In genomic region chr9:33623658-33624586, GRCh38 we compare ENCODE assay signal across 9 cellular contexts.
DNase-seq lines count a peak whose midpoint lies in the region; ATAC-seq and TF ChIP-seq lines count a peak whose summit lies in the region.
"Had no signal": no experiment of that assay in that cellular context is flagged by ENCODE, and none has a peak within 500 bp of the region (broad histone marks: within the 10 kb centered on the region; RNA-seq: fewer than 3 reads in every experiment).

No MANE protein-coding gene starts in this region.

- no peak overlapping the region for H3K4me2 ChIP-seq in SU-DHL-6 (ENCODE audit: low read depth, low read length, poor library complexity, severe bottlenecking)

- peak overlapping the region; percentile 18 for H3K4me3 Mint-ChIP-seq in Calu3 (ENCODE audit: low read depth, unreplicated experiment)
- no peak overlapping the region for H3K4me3 Mint-ChIP-seq in activated naive CD8-positive, alpha-beta T cell treated with anti-CD3 and anti-CD28 coated beads, Interleukin-2, amount 10 ng/mL, durations not matched to agents 7 days and 5 days
- H3K4me3 Mint-ChIP-seq: activated naive CD8-positive, alpha-beta T cell had no signal

- no peaks in the 10 kb centered on the region for H3F3A ChIP-seq in SU-DHL-6 (ENCODE audit: insufficient read depth)

- H4K20me1 ChIP-seq in SU-DHL-6 (ENCODE audit: low read depth, low read length): no peaks in the 10 kb centered on the region

- no peak overlapping the region for H3K9ac ChIP-seq in SU-DHL-6 (ENCODE audit: low read length)

- H3K4me1 ChIP-seq in heart right ventricle: peaks cover 0 to 9% (median 0%) of the 10 kb centered on the region in 9 donors

- CTCF ChIA-PET in Calu3 (lab: Charles Lee): interaction anchor here (0.6 to 1.7 kb wide), 11 partner anchors 14 to 844 kb away, joined by 3 to 44 read pairs (median 3); no protein-coding TSS in a partner anchor

- H2AFZ ChIP-seq in SU-DHL-6 (ENCODE audit: low read depth, low read length, severe bottlenecking): no peak overlapping the region

- H3K79me2 ChIP-seq in SU-DHL-6 (ENCODE audit: insufficient read depth, low read length): no peaks in the 10 kb centered on the region

- H3K9me3 ChIP-seq in SU-DHL-6 (ENCODE audit: insufficient read depth, low read length) (no peaks in the 10 kb centered on the region), heart right ventricle (no peaks in the 10 kb centered on the region)

- no TSS peak for BruUV-seq in Calu3 (replicated peaks; lab: Mats Ljungman, UMichigan)

- ATAC-seq in GM21717 (IDR thresholded peaks at IDR 0.05; ENCODE audit: unreplicated experiment): peak; percentile 72
- peak; percentile 95 for ATAC-seq in activated naive CD8-positive, alpha-beta T cell treated with anti-CD3 and anti-CD28 coated beads, Interleukin-2, amount 10 ng/mL, durations not matched to agents 7 days and 5 days (ENCODE audit: low read depth)
- ATAC-seq in heart right ventricle: peak; percentile 76 to 91 (median 84)
- ATAC-seq in HG02973 (IDR thresholded peaks at IDR 0.05; ENCODE audit: unreplicated experiment): no peak

- H3K9me3 Mint-ChIP-seq in Calu3 (ENCODE audit: low read depth, unreplicated experiment): no peaks in the 10 kb centered on the region
- H3K9me3 Mint-ChIP-seq in activated naive CD8-positive, alpha-beta T cell treated with anti-CD3 and anti-CD28 coated beads, Interleukin-2, amount 10 ng/mL, durations not matched to agents 7 days and 5 days: no peaks in the 10 kb centered on the region

- H3K27ac ChIP-seq in SU-DHL-6 (ENCODE audit: low read depth, low read length): no peak overlapping the region
- H3K27ac ChIP-seq in heart right ventricle: no peak overlapping the region

- no peaks in the 10 kb centered on the region for H3K36me3 Mint-ChIP-seq in Calu3 (ENCODE audit: insufficient read depth, unreplicated experiment)
- H3K36me3 Mint-ChIP-seq in activated naive CD8-positive, alpha-beta T cell treated with anti-CD3 and anti-CD28 coated beads, Interleukin-2, amount 10 ng/mL, durations not matched to agents 7 days and 5 days: no peaks in the 10 kb centered on the region
- H3K36me3 Mint-ChIP-seq: activated naive CD8-positive, alpha-beta T cell had no signal

- H3K4me3 ChIP-seq in SU-DHL-6 (ENCODE audit: insufficient read depth, low read length, poor library complexity, severe bottlenecking) (no peak overlapping the region), heart right ventricle (no peak overlapping the region)

- H3K27me3 Mint-ChIP-seq in Calu3 (ENCODE audit: unreplicated experiment): peaks cover 24% of the 10 kb centered on the region
- peaks cover 31% of the 10 kb centered on the region for H3K27me3 Mint-ChIP-seq in activated naive CD8-positive, alpha-beta T cell treated with anti-CD3 and anti-CD28 coated beads, Interleukin-2, amount 10 ng/mL, durations not matched to agents 7 days and 5 days

- DNase-seq in Calu3 (peak; percentile 68), MV-4-11 (lab: John Stamatoyannopoulos, UW) (peak; percentile 56), heart right ventricle (peak; percentile 32 to 52), putamen (ENCODE audit: low spot score) (peak; percentile 60)
- DNase-seq in activated naive CD8-positive, alpha-beta T cell treated with anti-CD3 and anti-CD28 coated beads, Interleukin-2, amount 10 ng/mL, durations not matched to agents 7 days and 5 days: peak; percentile 61

- POLR2A ChIA-PET in activated naive CD8-positive, alpha-beta T cell treated with anti-CD3 and anti-CD28 coated beads, Interleukin-2, amount 10 ng/mL, durations not matched to agents 7 days and 5 days (lab: Charles Lee): interaction anchor here (1.1 to 2.0 kb wide), 2 partner anchors 33 to 97 kb away, joined by 3 to 9 read pairs; no protein-coding TSS in a partner anchor

- TF ChIP-seq CTCF in Calu3 (IDR thresholded peaks at IDR 0.05; ENCODE audit: unreplicated experiment) (peak; percentile 59), SU-DHL-6 (IDR thresholded peaks at IDR 0.05; ENCODE audit: insufficient read depth, low read length, poor library complexity, severe bottlenecking) (peak; percentile 77), heart right ventricle (IDR thresholded peaks at IDR 0.05) (peak; percentile 65 to 92 (median 89))

- H3K36me3 ChIP-seq in SU-DHL-6 (ENCODE audit: low read length): no peaks in the 10 kb centered on the region
- H3K36me3 ChIP-seq in heart right ventricle: no peaks in the 10 kb centered on the region

- no peaks in the 10 kb centered on the region for H3K9me2 ChIP-seq in SU-DHL-6 (replicated peaks; ENCODE audit: insufficient read depth, low read length)

- intact Hi-C loops in Calu3 (cut with micrococcal nuclease; ENCODE audit: unreplicated experiment): loop anchor here (1.0 kb wide), 1 partner anchor 98 kb away; no protein-coding TSS in a partner anchor
- intact Hi-C loops in heart right ventricle (cut with DNase I): loop anchor here (1.0 to 5.0 kb wide), 4 partner anchors 97 to 99 kb away; no protein-coding TSS in a partner anchor

- 20 to 21% methylated on average over 20 of the region's 20 CpGs for WGBS in heart right ventricle, 2 donors

- H3K27me3 ChIP-seq in SU-DHL-6 (ENCODE audit: low read length) (no peaks in the 10 kb centered on the region), heart right ventricle (peaks cover 0 to 41% (median 13%) of the 10 kb centered on the region in 7 donors)

- no peaks in the 10 kb centered on the region for H3K4me1 Mint-ChIP-seq in Calu3 (ENCODE audit: low read depth, unreplicated experiment)
- peaks cover 4% of the 10 kb centered on the region for H3K4me1 Mint-ChIP-seq in activated naive CD8-positive, alpha-beta T cell treated with anti-CD3 and anti-CD28 coated beads, Interleukin-2, amount 10 ng/mL, durations not matched to agents 7 days and 5 days

- no peak overlapping the region for H3K27ac Mint-ChIP-seq in Calu3 (ENCODE audit: unreplicated experiment)
- no peak overlapping the region for H3K27ac Mint-ChIP-seq in activated naive CD8-positive, alpha-beta T cell treated with anti-CD3 and anti-CD28 coated beads, Interleukin-2, amount 10 ng/mL, durations not matched to agents 7 days and 5 days
- H3K27ac Mint-ChIP-seq: activated naive CD8-positive, alpha-beta T cell had no signal
